Comparison of ENCODE assay signal across 8 cellular contexts in the genomic region with DNA sequence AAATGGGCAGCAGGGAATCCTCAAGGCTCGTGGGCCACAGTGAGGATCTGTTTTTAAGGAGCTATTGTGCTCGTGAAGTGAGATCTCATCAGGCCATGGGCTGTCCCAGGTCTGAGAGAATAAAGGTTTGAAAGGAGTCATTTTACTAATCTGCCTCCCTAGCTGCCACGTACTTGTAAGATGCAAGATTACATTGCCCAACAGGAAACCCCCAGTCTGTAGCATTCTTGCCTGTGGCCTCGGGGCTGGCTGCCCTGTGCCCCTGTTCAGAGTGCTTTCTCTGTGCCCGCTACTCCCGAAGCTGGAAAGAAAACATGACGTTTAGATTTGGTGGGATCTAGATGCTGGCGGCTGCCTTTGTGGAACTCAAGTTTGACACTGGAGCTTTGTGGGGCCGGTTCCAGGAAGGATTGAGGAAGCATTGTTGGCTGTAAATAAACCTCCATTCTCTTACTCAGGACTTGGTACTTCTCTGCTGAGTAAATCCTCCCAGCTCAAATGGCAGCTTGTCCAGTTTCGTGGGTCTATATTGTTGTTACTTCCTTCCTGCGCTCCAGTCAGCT. TPM values are rescaled to one million over a fixed set of nuclear protein-coding genes. Genes with fewer than 3 reads are reported as not detected.
DNase-seq lines count a peak whose midpoint lies in the region; ATAC-seq and TF ChIP-seq lines count a peak whose summit lies in the region.
"Had no signal": no experiment of that assay in that cellular context is flagged by ENCODE, and none has a peak within 500 bp of the region (broad histone marks: within the 10 kb centered on the region; RNA-seq: fewer than 3 reads in every experiment).

No MANE protein-coding gene starts in this region.

- H3K27me3 ChIP-seq in foreskin keratinocyte = no peaks in the 10 kb centered on the region

- TF ChIP-seq CTCF in foreskin keratinocyte (conservative IDR thresholded peaks at IDR 0.05) = no peak

- H3K4me3 Mint-ChIP-seq in activated CD4-positive, alpha-beta memory T cell treated with anti-CD3 and anti-CD28 coated beads, Interleukin-2, amount 10 ng/mL, durations not matched to agents 7 days and 5 days = no peak overlapping the region
- H3K4me3 Mint-ChIP-seq in stimulated activated naive CD8-positive, alpha-beta T cell treated with anti-CD3 and anti-CD28 coated beads, Interleukin-15, Interleukin-2, amounts not matched to agents 100 ng/mL and 50 ng/mL, for 24 hours = peak overlapping the region; percentile 40

- H3K27ac Mint-ChIP-seq in activated CD4-positive, alpha-beta memory T cell treated with anti-CD3 and anti-CD28 coated beads, Interleukin-2, amount 10 ng/mL, durations not matched to agents 7 days and 5 days = peak overlapping the region; percentile 76
- peak overlapping the region; percentile 92 for H3K27ac Mint-ChIP-seq in stimulated activated naive CD8-positive, alpha-beta T cell treated with anti-CD3 and anti-CD28 coated beads, Interleukin-15, Interleukin-2, amounts not matched to agents 100 ng/mL and 50 ng/mL, for 24 hours

- peaks cover 82% of the 10 kb centered on the region for H3K4me1 ChIP-seq in foreskin keratinocyte

- peak; percentile 2 for ATAC-seq in foreskin keratinocyte

- peaks cover 26% of the 10 kb centered on the region for H3K36me3 Mint-ChIP-seq in activated CD4-positive, alpha-beta memory T cell treated with anti-CD3 and anti-CD28 coated beads, Interleukin-2, amount 10 ng/mL, durations not matched to agents 7 days and 5 days (ENCODE audit: low read depth)
- peaks cover 46% of the 10 kb centered on the region for H3K36me3 Mint-ChIP-seq in stimulated activated naive CD8-positive, alpha-beta T cell treated with anti-CD3 and anti-CD28 coated beads, Interleukin-15, Interleukin-2, amounts not matched to agents 100 ng/mL and 50 ng/mL, for 24 hours (ENCODE audit: low read depth)

- no peaks in the 10 kb centered on the region for H3K27me3 Mint-ChIP-seq in activated CD4-positive, alpha-beta memory T cell treated with anti-CD3 and anti-CD28 coated beads, Interleukin-2, amount 10 ng/mL, durations not matched to agents 7 days and 5 days
- no peaks in the 10 kb centered on the region for H3K27me3 Mint-ChIP-seq in stimulated activated naive CD8-positive, alpha-beta T cell treated with anti-CD3 and anti-CD28 coated beads, Interleukin-15, Interleukin-2, amounts not matched to agents 100 ng/mL and 50 ng/mL, for 24 hours

- CTCF ChIA-PET in activated CD4-positive, alpha-beta memory T cell treated with anti-CD3 and anti-CD28 coated beads, Interleukin-2, amount 10 ng/mL, durations not matched to agents 7 days and 5 days (lab: Charles Lee) = interaction anchor here (1.1 to 6.0 kb wide), 7 partner anchors 10 to 417 kb away, joined by 3 to 37 read pairs (median 4); a partner anchor contains a TSS

- H3K27ac ChIP-seq in foreskin keratinocyte = peak overlapping the region; percentile 73

- H3K4me1 Mint-ChIP-seq in activated CD4-positive, alpha-beta memory T cell treated with anti-CD3 and anti-CD28 coated beads, Interleukin-2, amount 10 ng/mL, durations not matched to agents 7 days and 5 days = peaks cover 58% of the 10 kb centered on the region
- H3K4me1 Mint-ChIP-seq in stimulated activated naive CD8-positive, alpha-beta T cell treated with anti-CD3 and anti-CD28 coated beads, Interleukin-15, Interleukin-2, amounts not matched to agents 100 ng/mL and 50 ng/mL, for 24 hours (ENCODE audit: low read depth) = peaks cover 84% of the 10 kb centered on the region

- POLR2A ChIA-PET in activated CD4-positive, alpha-beta memory T cell treated with anti-CD3 and anti-CD28 coated beads, Interleukin-2, amount 10 ng/mL, durations not matched to agents 7 days and 5 days (lab: Charles Lee) = interaction anchor here (1.1 to 1.2 kb wide), 3 partner anchors 21 to 43 kb away, joined by 3 to 4 read pairs (median 3); a partner anchor contains a TSS

- DNase-seq in Kasumi-1 (lab: John Stamatoyannopoulos, UW) (peak; percentile 84 to 85), foreskin keratinocyte (peak in 1 of 2 donors; percentile 74), NCI-H345 (lab: John Stamatoyannopoulos, UW) (no peak)
- DNase-seq in activated CD4-positive, alpha-beta memory T cell treated with anti-CD3 and anti-CD28 coated beads, Interleukin-2, amount 10 ng/mL, durations not matched to agents 7 days and 5 days = no peak
- DNase-seq in stimulated activated CD4-positive, alpha-beta T cell treated with anti-CD3 and anti-CD28 coated beads, Interleukin-12 subunit alpha, Interleukin-12 subunit beta, amount 100 ng/mL, for 4 hours = no peak
- no peak for DNase-seq in activated CD4-positive, CD25-positive, alpha-beta regulatory T cell treated with anti-CD3 and anti-CD28 coated beads, Interleukin-2, amount 50 U/mL, for 72 hours
- DNase-seq: stimulated activated CD4-positive, alpha-beta T cell treated with anti-CD3 and anti-CD28 coated beads, Interleukin-2, amount 100 ng/mL, for 48 hours had no signal

- no peaks in the 10 kb centered on the region for H3K9me3 Mint-ChIP-seq in activated CD4-positive, alpha-beta memory T cell treated with anti-CD3 and anti-CD28 coated beads, Interleukin-2, amount 10 ng/mL, durations not matched to agents 7 days and 5 days
- no peaks in the 10 kb centered on the region for H3K9me3 Mint-ChIP-seq in stimulated activated naive CD8-positive, alpha-beta T cell treated with anti-CD3 and anti-CD28 coated beads, Interleukin-15, Interleukin-2, amounts not matched to agents 100 ng/mL and 50 ng/mL, for 24 hours

RNA-seq across cellular contexts. Expression of a gene that starts 21.2 kb away (rescaled TPM):
- total RNA-seq in activated CD4-positive, alpha-beta memory T cell treated with anti-CD3 and anti-CD28 coated beads, Interleukin-2, amount 10 ng/mL, durations not matched to agents 7 days and 5 days = 10 to 100 TPM; 87.2 to 89.6 TPM
- 95.0 and 96.3 TPM in 2 replicates for total RNA-seq in foreskin keratinocyte
- polyA plus RNA-seq in foreskin keratinocyte = 113 and 118 TPM in 2 replicates

RNA-seq across cellular contexts. Expression of a gene that starts 21.3 kb away (rescaled TPM):
- 10 to 100 TPM; 38.3 TPM for total RNA-seq in activated CD4-positive, alpha-beta memory T cell treated with anti-CD3 and anti-CD28 coated beads, Interleukin-2, amount 10 ng/mL, durations not matched to agents 7 days and 5 days
- 26.3 and 27.4 TPM in 2 replicates for total RNA-seq in foreskin keratinocyte
- polyA plus RNA-seq in foreskin keratinocyte = 19.5 and 20.5 TPM in 2 replicates

RNA-seq across cellular contexts. Expression of a gene that starts 33.0 kb away (rescaled TPM):
- under 1 TPM; 0.43 to 0.68 TPM for total RNA-seq in activated CD4-positive, alpha-beta memory T cell treated with anti-CD3 and anti-CD28 coated beads, Interleukin-2, amount 10 ng/mL, durations not matched to agents 7 days and 5 days
- total RNA-seq in foreskin keratinocyte = 956 and 1,415 TPM in 2 replicates
- 1,123 and 1,776 TPM in 2 replicates for polyA plus RNA-seq in foreskin keratinocyte

RNA-seq across cellular contexts. Expression of a gene that starts 55.1 kb away (rescaled TPM):
- total RNA-seq in activated CD4-positive, alpha-beta memory T cell treated with anti-CD3 and anti-CD28 coated beads, Interleukin-2, amount 10 ng/mL, durations not matched to agents 7 days and 5 days = not detected
- not detected in 2 replicates for total RNA-seq in foreskin keratinocyte
- polyA plus RNA-seq in foreskin keratinocyte = 0.06 TPM in 1 of 2 replicates, not detected in the other

Comparison
In these comparisons a context has a peak if more than half of its experiments do, and no peak if none do; other contexts are left out.
1. DNase-seq: peak in Kasumi-1 (2 of 2); none in activated CD4-positive, alpha-beta memory T cell treated with anti-CD3 and anti-CD28 coated beads, Interleukin-2, amount 10 ng/mL, durations not matched to agents 7 days and 5 days (single experiment), stimulated activated CD4-positive, alpha-beta T cell treated with anti-CD3 and anti-CD28 coated beads, Interleukin-12 subunit alpha, Interleukin-12 subunit beta, amount 100 ng/mL, for 4 hours (single experiment), activated CD4-positive, CD25-positive, alpha-beta regulatory T cell treated with anti-CD3 and anti-CD28 coated beads, Interleukin-2, amount 50 U/mL, for 72 hours (single experiment) and NCI-H345 (single experiment).
2. RNA of a gene that starts 33.0 kb away (total RNA-seq): 956 to 1,415 TPM in foreskin keratinocyte; 0.43 to 0.68 TPM in activated CD4-positive, alpha-beta memory T cell treated with anti-CD3 and anti-CD28 coated beads, Interleukin-2, amount 10 ng/mL, durations not matched to agents 7 days and 5 days; every median in the first group is over 100 times any median in the second.